ENCODE assay signal across 22 cellular contexts in genomic region chr20:24465168-24465567, GRCh38. TPM values are rescaled to one million over a fixed set of nuclear protein-coding genes. Genes with fewer than 3 reads are reported as not detected.
DNase-seq lines count a peak whose midpoint lies in the region; ATAC-seq and TF ChIP-seq lines count a peak whose summit lies in the region.
"Had no signal": no experiment of that assay in that cellular context is flagged by ENCODE, and none has a peak within 500 bp of the region (broad histone marks: within the 10 kb centered on the region; RNA-seq: fewer than 3 reads in every experiment).

No MANE protein-coding gene starts in this region.

- peaks cover 18% of the 10 kb centered on the region for H3K27me3 Mint-ChIP-seq in stimulated activated memory B cell treated with anti-CD40 and anti-IgM and Interleukin-4, amounts not matched to agents 10 μg/mL and 1 μg/mL and 100 μg/mL, for 72 hours

- no peak overlapping the region for H3K27ac Mint-ChIP-seq in stimulated activated memory B cell treated with anti-CD40 and anti-IgM and Interleukin-4, amounts not matched to agents 10 μg/mL and 1 μg/mL and 100 μg/mL, for 72 hours
- H3K27ac Mint-ChIP-seq: CD8-positive, alpha-beta T cell had no signal

- H3K4me1 ChIP-seq in heart right ventricle (peaks cover 0 to 12% (median 5%) of the 10 kb centered on the region in 9 donors), mesendoderm (ENCODE audit: control insufficient read depth, low read depth, low read length) (peaks cover 13% of the 10 kb centered on the region), thoracic aorta (ENCODE audit: control insufficient read depth in 1 of 2, low read depth in 2 of 2) (peaks cover 0 to 27% of the 10 kb centered on the region in 2 donors)

- no peak overlapping the region for H2BK15ac ChIP-seq in mesendoderm (replicated peaks; ENCODE audit: low read depth)

- peak overlapping the region; percentile 18 for H3K56ac ChIP-seq in mesendoderm (ENCODE audit: low read length)

- no peak overlapping the region for H3K4me2 ChIP-seq in mesendoderm (ENCODE audit: low read length)

- no peak overlapping the region for H3K23ac ChIP-seq in mesendoderm (ENCODE audit: low read length)

- no peak overlapping the region for H2BK120ac ChIP-seq in mesendoderm (ENCODE audit: low read depth, low read length)

- H3K4ac ChIP-seq in mesendoderm (ENCODE audit: low read depth, low read length), result peak overlapping the region; percentile 87

- TF ChIP-seq CTCF in heart right ventricle (IDR thresholded peaks at IDR 0.05), result no peak
- no peak for TF ChIP-seq CTCF in thoracic aorta (IDR thresholded peaks at IDR 0.05)

- peaks cover 2% of the 10 kb centered on the region for H3K79me2 ChIP-seq in mesendoderm (ENCODE audit: control insufficient read depth, insufficient read depth, low read length)

- H3K9me3 ChIP-seq in heart right ventricle (no peaks in the 10 kb centered on the region), thoracic aorta (no peaks in the 10 kb centered on the region)

- H4K5ac ChIP-seq in mesendoderm (ENCODE audit: low read length), result no peak overlapping the region

- H3K9ac ChIP-seq in mesendoderm (ENCODE audit: low read length), result no peak overlapping the region
- H3K9ac ChIP-seq: GM23248 had no signal

- H2BK5ac ChIP-seq in mesendoderm (ENCODE audit: low read length), result no peak overlapping the region

- no peaks in the 10 kb centered on the region for H3K9me3 Mint-ChIP-seq in stimulated activated memory B cell treated with anti-CD40 and anti-IgM and Interleukin-4, amounts not matched to agents 10 μg/mL and 1 μg/mL and 100 μg/mL, for 72 hours
- H3K9me3 Mint-ChIP-seq: CD8-positive, alpha-beta T cell had no signal

- H3K4me3 ChIP-seq in heart right ventricle (no peak overlapping the region), mesendoderm (ENCODE audit: low read length) (no peak overlapping the region), thoracic aorta (no peak overlapping the region)
- H3K4me3 ChIP-seq: GM23248 had no signal

- ATAC-seq in heart right ventricle, result peak; percentile 34 to 78 (median 58)
- ATAC-seq in thoracic aorta (ENCODE audit: insufficient number of reproducible peaks, low FRiP score, low read depth), result no peak
- ATAC-seq in HG02571 (IDR thresholded peaks at IDR 0.05; ENCODE audit: unreplicated experiment), result no peak
- no peak for ATAC-seq in stimulated activated memory B cell treated with anti-CD40 and anti-IgM and Interleukin-4, amounts not matched to agents 10 μg/mL and 1 μg/mL and 100 μg/mL, for 72 hours
- ATAC-seq: CD8-positive, alpha-beta T cell had no signal

- no peaks in the 10 kb centered on the region for H3K4me1 Mint-ChIP-seq in stimulated activated memory B cell treated with anti-CD40 and anti-IgM and Interleukin-4, amounts not matched to agents 10 μg/mL and 1 μg/mL and 100 μg/mL, for 72 hours

- H3K4me3 Mint-ChIP-seq in stimulated activated memory B cell treated with anti-CD40 and anti-IgM and Interleukin-4, amounts not matched to agents 10 μg/mL and 1 μg/mL and 100 μg/mL, for 72 hours, result no peak overlapping the region
- H3K4me3 Mint-ChIP-seq: CD8-positive, alpha-beta T cell; IgD-negative memory B cell had no signal

- intact Hi-C loops in heart right ventricle (cut with DNase I), result loop anchor here in 3 of 10 donors (5.0 to 10.0 kb wide), 2 partner anchors 37 to 310 kb away; no protein-coding TSS in a partner anchor

- DNase-seq in NCI-H82 (lab: John Stamatoyannopoulos, UW) (peak; percentile 6), NCI-H82 treated with DMSO at 0.1 percent for 48 hours (lab: John Stamatoyannopoulos, UW; ENCODE audit: unreplicated experiment) (no peak), heart right ventricle (peak; percentile 22 to 27), mesendoderm (peak; percentile 55), thoracic aorta (ENCODE audit: low spot score) (no peak), DMS 273 (lab: John Stamatoyannopoulos, UW; ENCODE audit: unreplicated experiment) (no peak)
- DNase-seq: 8988T; AML-193; CD8-positive, alpha-beta T cell; DMS153; HCEC 1CT; NCI-H1105 treated with DMSO at 0.1 percent for 48 hours; NCI-H2029 treated with DMSO at 0.1 percent for 48 hours; NCI-H226; NCI-H524 treated with DMSO at 0.1 percent for 48 hours; SHP77 treated with DMSO at 0.1 percent for 48 hours had no signal

- H3K27ac ChIP-seq in heart right ventricle (peak overlapping the region in 8 of 10 donors; percentile 34 to 76 (median 63)), mesendoderm (ENCODE audit: low read depth, low read length) (no peak overlapping the region), thoracic aorta (peak overlapping the region; percentile 21 to 44)
- H3K27ac ChIP-seq: GM23248 had no signal

- H3K36me3 Mint-ChIP-seq in stimulated activated memory B cell treated with anti-CD40 and anti-IgM and Interleukin-4, amounts not matched to agents 10 μg/mL and 1 μg/mL and 100 μg/mL, for 72 hours, result no peaks in the 10 kb centered on the region
- H3K36me3 Mint-ChIP-seq: CD8-positive, alpha-beta T cell; IgD-negative memory B cell had no signal

- WGBS in heart right ventricle, 2 donors, result 41 to 58% methylated on average over 3 of the region's 3 CpGs
- WGBS in mesendoderm (ENCODE audit: extremely low coverage, insufficient coverage, low lambda C conversion rate), result no CpG with 5 or more reads among the region's 3 CpGs

- H3K27me3 ChIP-seq in heart right ventricle (peaks cover 0 to 27% (median 24%) of the 10 kb centered on the region in 7 donors), mesendoderm (ENCODE audit: insufficient read depth, low read length, poor library complexity) (no peaks in the 10 kb centered on the region), thoracic aorta (replicated peaks; ENCODE audit: insufficient read depth) (no peaks in the 10 kb centered on the region)

- H4K8ac ChIP-seq in mesendoderm (ENCODE audit: low read depth, low read length), result no peak overlapping the region

- no peak overlapping the region for H3K18ac ChIP-seq in mesendoderm (ENCODE audit: low read length)

- no peaks in the 10 kb centered on the region for H3K79me1 ChIP-seq in mesendoderm (ENCODE audit: low read length)

- H3K36me3 ChIP-seq in heart right ventricle, result no peaks in the 10 kb centered on the region
- H3K36me3 ChIP-seq in mesendoderm (ENCODE audit: control insufficient read depth, insufficient read depth, low read length), result no peaks in the 10 kb centered on the region
- no peaks in the 10 kb centered on the region for H3K36me3 ChIP-seq in thoracic aorta

- no peak overlapping the region for H2AK5ac ChIP-seq in mesendoderm (ENCODE audit: low read length)

RNA-seq across cellular contexts. Expression of gene SYNDIG1, which starts 4.3 kb away (rescaled TPM):
- 10 to 100 TPM in 9 of 10 donors, 1 to 10 TPM in 1; 8.7 to 34.7 (median 22.6) TPM for total RNA-seq in heart right ventricle
- polyA plus RNA-seq in heart right ventricle, result 10 to 100 TPM in 1 of 2 donors, 1 to 10 TPM in 1; 8.6 to 13.1 TPM
- polyA plus RNA-seq in mesendoderm (2013, experiment 1 of 2), result 1.9 TPM
- polyA plus RNA-seq in mesendoderm (2013, experiment 2 of 2), result 1.7 TPM
- total RNA-seq in thoracic aorta, result 1 to 10 TPM; 1.8 to 5.4 TPM
- total RNA-seq: CD8-positive, alpha-beta T cell; G401 had no signal
- polyA plus RNA-seq: AG04450, IgD-negative memory B cell had no signal

Comparison
In these comparisons a context has a peak if more than half of its experiments do, and no peak if none do; other contexts are left out.
1. DNase-seq: peak in NCI-H82 (single experiment), heart right ventricle (2 of 2) and mesendoderm (single experiment); none in NCI-H82 treated with DMSO at 0.1 percent for 48 hours (single experiment), thoracic aorta (single experiment) and DMS 273 (single experiment).
2. ATAC-seq: peak in heart right ventricle (8 of 8); none in thoracic aorta (single experiment), HG02571 (single experiment) and stimulated activated memory B cell treated with anti-CD40 and anti-IgM and Interleukin-4, amounts not matched to agents 10 μg/mL and 1 μg/mL and 100 μg/mL, for 72 hours (single experiment).